ENCODE assay signal across 9 cellular contexts in genomic region chr20:58048096-58048702, GRCh38.
DNase-seq lines count a peak whose midpoint lies in the region; ATAC-seq and TF ChIP-seq lines count a peak whose summit lies in the region.
"Had no signal": no experiment of that assay in that cellular context is flagged by ENCODE, and none has a peak within 500 bp of the region (broad histone marks: within the 10 kb centered on the region; RNA-seq: fewer than 3 reads in every experiment).

No MANE protein-coding gene starts in this region.

- H3K27ac ChIP-seq in SJCRH30 (no peak overlapping the region), testis (no peak overlapping the region), Peyer's patch (no peak overlapping the region)

- no peaks in the 10 kb centered on the region for H3K36me3 ChIP-seq in SJCRH30
- H3K36me3 ChIP-seq in testis (ENCODE audit: low read depth, missing control alignments): no peaks in the 10 kb centered on the region
- H3K36me3 ChIP-seq in Peyer's patch: no peaks in the 10 kb centered on the region

- WGBS in testis, 2 donors: 28 to 42% methylated on average over 3 of the region's 3 CpGs

- ATAC-seq in HG02763 (IDR thresholded peaks at IDR 0.05; ENCODE audit: unreplicated experiment): no peak
- no peak for ATAC-seq in GM21447 (IDR thresholded peaks at IDR 0.05; ENCODE audit: unreplicated experiment)

- no peak for TF ChIP-seq POLR2A in testis (IDR thresholded peaks at IDR 0.05)
- no peak for TF ChIP-seq POLR2A in Peyer's patch (IDR thresholded peaks at IDR 0.05)

- no peaks in the 10 kb centered on the region for H3K27me3 ChIP-seq in SJCRH30
- no peaks in the 10 kb centered on the region for H3K27me3 ChIP-seq in testis
- H3K27me3 ChIP-seq in Peyer's patch: no peaks in the 10 kb centered on the region

- DNase-seq in SIG-M5 treated with dmso at 0.1 percent for 504 hours (lab: John Stamatoyannopoulos, UW; ENCODE audit: unreplicated experiment) (peak; percentile 60), SIG-M5 (lab: John Stamatoyannopoulos, UW) (no peak), SJCRH30 (peak; percentile 78 to 93), fibroblast of pulmonary artery (ENCODE audit: low read depth) (peak; percentile 44), testis (peak; percentile 23), Peyer's patch (no peak)
- DNase-seq: NCI-H187 treated with DMSO at 0.1 percent for 48 hours had no signal

- H3K4me1 ChIP-seq in SJCRH30: peaks cover 24% of the 10 kb centered on the region
- H3K4me1 ChIP-seq in testis: no peaks in the 10 kb centered on the region
- H3K4me1 ChIP-seq in Peyer's patch: no peaks in the 10 kb centered on the region

- TF ChIP-seq CTCF in fibroblast of pulmonary artery (IDR thresholded peaks at IDR 0.05; ENCODE audit: low read length, missing control alignments) (no peak), testis (IDR thresholded peaks at IDR 0.05) (no peak), Peyer's patch (IDR thresholded peaks at IDR 0.05) (no peak)

- H3K4me3 ChIP-seq in SJCRH30 (no peak overlapping the region), fibroblast of pulmonary artery (replicated peaks; ENCODE audit: low read depth, low read length) (no peak overlapping the region), testis (no peak overlapping the region), Peyer's patch (no peak overlapping the region)

- intact Hi-C loops in testis (cut with DNase I; ENCODE audit: low total_unique reads): no loop called here

- peaks cover 6% of the 10 kb centered on the region; the same call in 1 of the 2 replicates for H3K9me3 ChIP-seq in SJCRH30 (replicated peaks)
- H3K9me3 ChIP-seq in testis: no peaks in the 10 kb centered on the region
- H3K9me3 ChIP-seq in Peyer's patch: no peaks in the 10 kb centered on the region

Comparison
In these comparisons a context has a peak if more than half of its experiments do, and no peak if none do; other contexts are left out.
1. DNase-seq: peak in SIG-M5 treated with dmso at 0.1 percent for 504 hours (single experiment), SJCRH30 (2 of 2), fibroblast of pulmonary artery (single experiment) and testis (single experiment); none in SIG-M5 (single experiment) and Peyer's patch (0 of 3).